In the genomic region with DNA sequence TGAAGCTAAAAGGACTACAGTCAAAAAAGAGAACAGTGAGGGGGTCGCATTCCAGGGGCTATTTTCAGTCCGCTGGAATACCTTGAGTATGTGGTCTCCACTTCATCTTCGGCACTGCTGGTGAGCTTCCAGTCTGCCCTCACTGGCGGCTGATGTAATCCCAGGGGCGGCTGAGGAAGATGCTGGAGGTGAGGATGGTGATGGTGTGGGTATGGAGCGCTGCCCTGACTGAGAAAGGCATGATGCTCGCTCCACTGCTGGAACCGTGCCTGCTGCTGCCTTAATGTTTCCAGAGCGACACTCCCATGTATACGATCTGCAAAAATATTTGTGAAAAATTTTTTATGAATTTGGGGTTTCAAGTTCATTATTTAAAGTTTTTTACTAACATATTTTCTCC, we compare ENCODE assay signal across 19 cellular contexts.
"Had no signal": no experiment of that assay in that cellular context is flagged by ENCODE, and none has a peak within 500 bp of the region (broad histone marks: within the 10 kb centered on the region; RNA-seq: fewer than 3 reads in every experiment).

No MANE protein-coding gene starts in this region.

- DNase-seq: activated CD4-positive, alpha-beta T cell treated with anti-CD3 and anti-CD28 coated beads for 48 hours; activated CD4-positive, alpha-beta T cell treated with anti-CD3 and anti-CD28 coated beads, Interleukin-2, amount 50 U/mL, for 48 hours; activated CD8-positive, alpha-beta memory T cell treated with anti-CD3 and anti-CD28 coated beads, Interleukin-2, amount 10 ng/mL, durations not matched to agents 7 days and 5 days; activated effector memory CD4-positive, alpha-beta T cell treated with Interleukin-2 at 50 U/mL for 16 hours; activated naive CD4-positive, alpha-beta T cell; activated T-cell treated with anti-CD3 and anti-CD28 coated beads, Interleukin-2, amount 50 U/mL, for 24 hours; aorta; KG1; NCI-H1048; NCI-H146; NCI-H187 treated with DMSO at 0.1 percent for 48 hours; NCI-H2081 treated with DMSO at 0.1 percent for 48 hours; NCI-H446; NCI-H524; SHP77 treated with DMSO at 0.1 percent for 48 hours had no signal

- H3K27me3 Mint-ChIP-seq: activated CD8-positive, alpha-beta memory T cell treated with anti-CD3 and anti-CD28 coated beads, Interleukin-2, amount 10 ng/mL, durations not matched to agents 7 days and 5 days; activated naive CD4-positive, alpha-beta T cell treated with anti-CD3 and anti-CD28 coated beads, Interleukin-2, amount 50 U/mL, for 24 hours; activated T-cell treated with anti-CD3 and anti-CD28 coated beads, Interleukin-2, amount 50 U/mL, for 24 hours had no signal

- H3K4me3 Mint-ChIP-seq: activated CD8-positive, alpha-beta memory T cell treated with anti-CD3 and anti-CD28 coated beads, Interleukin-2, amount 10 ng/mL, durations not matched to agents 7 days and 5 days; activated naive CD4-positive, alpha-beta T cell treated with anti-CD3 and anti-CD28 coated beads, Interleukin-2, amount 50 U/mL, for 24 hours; activated T-cell treated with anti-CD3 and anti-CD28 coated beads, Interleukin-2, amount 50 U/mL, for 24 hours; activated T-helper 1 cell treated with anti-CD3 and anti-CD28 coated beads, Interleukin-12 subunit alpha, Interleukin-12 subunit beta, Interleukin-2, Interleukin-4 antibody, amounts not matched to agents 30 ng/mL and 10 ng/mL and 1 ng/mL, durations not matched to agents 14 hours and 24 hours and 36 hours; T-helper 1 cell treated with Interleukin-12 subunit alpha and Interleukin-12 subunit beta and Interleukin-4 antibody, amounts not matched to agents 30 μg/mL and 1 μg/mL, for 36 hours had no signal

- H3K9me3 Mint-ChIP-seq: activated naive CD4-positive, alpha-beta T cell treated with anti-CD3 and anti-CD28 coated beads, Interleukin-2, amount 50 U/mL, for 24 hours; activated T-cell treated with anti-CD3 and anti-CD28 coated beads, Interleukin-2, amount 50 U/mL, for 24 hours; activated T-helper 1 cell treated with anti-CD3 and anti-CD28 coated beads, Interleukin-12 subunit alpha, Interleukin-12 subunit beta, Interleukin-2, Interleukin-4 antibody, amounts not matched to agents 30 ng/mL and 10 ng/mL and 1 ng/mL, durations not matched to agents 14 hours and 24 hours and 36 hours; T-helper 1 cell treated with Interleukin-12 subunit alpha and Interleukin-12 subunit beta and Interleukin-4 antibody, amounts not matched to agents 30 μg/mL and 1 μg/mL, for 36 hours had no signal

- ATAC-seq: activated CD4-positive, CD25-positive, alpha-beta regulatory T cell treated with anti-CD3 and anti-CD28 coated beads, Interleukin-2, amount 50 U/mL, for 24 hours; activated CD8-positive, alpha-beta memory T cell treated with anti-CD3 and anti-CD28 coated beads, Interleukin-2, amount 10 ng/mL, durations not matched to agents 7 days and 5 days had no signal

- H3K27ac Mint-ChIP-seq: activated CD8-positive, alpha-beta memory T cell treated with anti-CD3 and anti-CD28 coated beads, Interleukin-2, amount 10 ng/mL, durations not matched to agents 7 days and 5 days; activated naive CD4-positive, alpha-beta T cell treated with anti-CD3 and anti-CD28 coated beads, Interleukin-2, amount 50 U/mL, for 24 hours; activated T-cell treated with anti-CD3 and anti-CD28 coated beads, Interleukin-2, amount 50 U/mL, for 24 hours; activated T-helper 1 cell treated with anti-CD3 and anti-CD28 coated beads, Interleukin-12 subunit alpha, Interleukin-12 subunit beta, Interleukin-2, Interleukin-4 antibody, amounts not matched to agents 30 ng/mL and 10 ng/mL and 1 ng/mL, durations not matched to agents 14 hours and 24 hours and 36 hours; T-helper 1 cell treated with Interleukin-12 subunit alpha and Interleukin-12 subunit beta and Interleukin-4 antibody, amounts not matched to agents 30 μg/mL and 1 μg/mL, for 36 hours had no signal
